Comparison of ENCODE assay signal across 28 cellular contexts in the genomic region with DNA sequence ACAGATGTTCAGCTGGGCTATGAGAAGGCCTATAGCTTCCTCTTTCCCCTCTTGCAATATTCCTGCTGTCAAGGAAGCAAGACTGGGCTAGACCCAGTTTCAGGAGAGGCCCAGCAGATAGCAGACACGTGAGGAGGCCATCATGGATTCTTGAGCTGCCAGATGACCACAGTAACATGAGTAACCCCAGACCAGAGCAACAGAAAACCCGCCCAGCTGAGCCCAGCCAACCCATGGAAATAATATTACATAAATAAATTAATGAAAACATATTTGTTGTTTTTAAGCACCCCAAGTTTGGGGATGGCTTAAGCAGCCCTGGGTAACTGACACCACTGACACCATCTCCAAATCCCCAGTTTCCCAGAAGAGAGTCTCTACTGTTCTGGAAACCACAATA.
"Had no signal": no experiment of that assay in that cellular context is flagged by ENCODE, and none has a peak within 500 bp of the region (broad histone marks: within the 10 kb centered on the region; RNA-seq: fewer than 3 reads in every experiment).

No MANE protein-coding gene starts in this region.

- H3K36me3 Mint-ChIP-seq: mesothelial cell of epicardium; natural killer cell; neural progenitor cell; stimulated activated memory B cell treated with anti-CD40 and anti-IgM and Interleukin-4, amounts not matched to agents 10 μg/mL and 1 μg/mL and 100 μg/mL, for 72 hours had no signal

- H3K4me3 ChIP-seq: left ventricle myocardium inferior, lung, neural progenitor cell, ovary, prostate gland, sigmoid colon, spleen, tibial nerve, upper lobe of left lung had no signal

- H3K27ac ChIP-seq: left ventricle myocardium inferior, neural progenitor cell, ovary, prostate gland, sigmoid colon, spleen, tibial nerve, upper lobe of left lung had no signal

- H3K4me3 Mint-ChIP-seq: immature natural killer cell; mesothelial cell of epicardium; naive B cell; natural killer cell; nephron progenitor cell; neural progenitor cell; stimulated activated memory B cell treated with anti-CD40 and anti-IgM and Interleukin-4, amounts not matched to agents 10 μg/mL and 1 μg/mL and 100 μg/mL, for 72 hours; stimulated activated naive CD8-positive, alpha-beta T cell treated with anti-CD3 and anti-CD28 coated beads, Interleukin-15, amount 100 ng/mL, for 72 hours had no signal

- DNase-seq: hypothalamus; immature natural killer cell; kidney; left ventricle myocardium inferior; mesendoderm; naive B cell; natural killer cell; nephron progenitor cell; ovary; retina; right cardiac atrium; sigmoid colon; small intestine; spleen; stimulated activated CD4-positive, alpha-beta T cell treated with anti-CD3 and anti-CD28 coated beads, Interleukin-4, amount 100 ng/mL, for 24 hours; stimulated activated CD8-positive, alpha-beta memory T cell treated with anti-CD3 and anti-CD28 coated beads, Interleukin-4, amount 100 ng/mL, for 48 hours; stimulated activated naive CD4-positive, alpha-beta T cell treated with Interleukin-2 at 50 U/mL for 16 hours; stimulated activated naive CD8-positive, alpha-beta T cell treated with anti-CD3 and anti-CD28 coated beads, Interleukin-15, amount 100 ng/mL, for 72 hours; substantia nigra; upper lobe of left lung had no signal

- FAIRE-seq: islet of Langerhans, kidney, small intestine, urothelium cell line had no signal

- H3K4me1 Mint-ChIP-seq: immature natural killer cell; mesothelial cell of epicardium; naive B cell; natural killer cell; nephron progenitor cell; neural progenitor cell; stimulated activated memory B cell treated with anti-CD40 and anti-IgM and Interleukin-4, amounts not matched to agents 10 μg/mL and 1 μg/mL and 100 μg/mL, for 72 hours; stimulated activated naive CD8-positive, alpha-beta T cell treated with anti-CD3 and anti-CD28 coated beads, Interleukin-15, amount 100 ng/mL, for 72 hours had no signal

- H3K9ac ChIP-seq: neural progenitor cell had no signal

- H3K9me3 Mint-ChIP-seq: natural killer cell had no signal

- H3K4me2 ChIP-seq: neural progenitor cell had no signal

- ATAC-seq: natural killer cell; right cardiac atrium; stimulated activated memory B cell treated with anti-CD40 and anti-IgM and Interleukin-4, amounts not matched to agents 10 μg/mL and 1 μg/mL and 100 μg/mL, for 72 hours; stimulated activated naive CD8-positive, alpha-beta T cell treated with anti-CD3 and anti-CD28 coated beads, Interleukin-15, amount 100 ng/mL, for 72 hours had no signal

- H3K27ac Mint-ChIP-seq: immature natural killer cell; mesothelial cell of epicardium; natural killer cell; nephron progenitor cell; neural progenitor cell; stimulated activated memory B cell treated with anti-CD40 and anti-IgM and Interleukin-4, amounts not matched to agents 10 μg/mL and 1 μg/mL and 100 μg/mL, for 72 hours; stimulated activated naive CD8-positive, alpha-beta T cell treated with anti-CD3 and anti-CD28 coated beads, Interleukin-15, amount 100 ng/mL, for 72 hours had no signal

- H2AFZ ChIP-seq: neural progenitor cell had no signal

- H3K27me3 Mint-ChIP-seq: stimulated activated naive CD8-positive, alpha-beta T cell treated with anti-CD3 and anti-CD28 coated beads, Interleukin-15, amount 100 ng/mL, for 72 hours had no signal

- H3K27me3 ChIP-seq: neural progenitor cell, ovary, sigmoid colon, spleen, tibial nerve, upper lobe of left lung had no signal

- H3K9me3 ChIP-seq: ovary, prostate gland had no signal

- H3K36me3 ChIP-seq: left ventricle myocardium inferior, neural progenitor cell, ovary, prostate gland, sigmoid colon, spleen, tibial nerve, upper lobe of left lung had no signal

- H3K4me1 ChIP-seq: left ventricle myocardium inferior, neural progenitor cell, prostate gland, sigmoid colon, spleen, tibial nerve, upper lobe of left lung had no signal
